Comparison of ENCODE assay signal across 8 cellular contexts in genomic region chr4:40992472-40993298, GRCh38.
A peak's percentile ranks its signal among the peaks of the same experiment; 100 is the strongest.
DNase-seq lines count a peak whose midpoint lies in the region; ATAC-seq, FAIRE-seq and TF ChIP-seq lines count a peak whose summit lies in the region.

No MANE protein-coding gene starts in this region.

- CTCF ChIA-PET in RWPE1 (lab: Yijun Ruan, JAX), result interaction anchor here (0.6 to 1.0 kb wide), 5 partner anchors 10 to 76 kb away, joined by 3 to 6 read pairs (median 5); no protein-coding TSS in a partner anchor

- peak overlapping the region; percentile 37 for H3K4me2 ChIP-seq in keratinocyte (ENCODE audit: control insufficient read depth, extremely low read depth, insufficient read depth, low read depth, low read length)

- POLR2A ChIA-PET in RWPE1 (lab: Yijun Ruan, JAX; ENCODE audit: low non-redundant PET), result interaction anchor here (0.7 kb wide), 1 partner anchor 246 kb away, joined by 8 read pairs; no protein-coding TSS in a partner anchor

- H3K9ac ChIP-seq in keratinocyte (ENCODE audit: control insufficient read depth, extremely low read depth, insufficient read depth, low read length) (peak overlapping the region; percentile 29), kidney (ENCODE audit: low read length in 2 of 2) (no peak overlapping the region)

- no peaks in the 10 kb centered on the region for H3K9me3 ChIP-seq in heart right ventricle
- no peaks in the 10 kb centered on the region for H3K9me3 ChIP-seq in keratinocyte (ENCODE audit: control insufficient read depth, low read depth, low read length)
- no peaks in the 10 kb centered on the region for H3K9me3 ChIP-seq in stomach
- H3K9me3 ChIP-seq in kidney (ENCODE audit: control insufficient read depth in 1 of 2, low read length in 2 of 2), result no peaks in the 10 kb centered on the region

- no peaks in the 10 kb centered on the region for H3K9me1 ChIP-seq in keratinocyte (ENCODE audit: control insufficient read depth, extremely low read depth, insufficient read depth, low read length)

- DNase-seq in heart right ventricle (no peak), Right ventricle myocardium inferior (ENCODE audit: missing footprints) (no peak), RWPE1 (ENCODE audit: low spot score) (peak; percentile 60), keratinocyte (ENCODE audit: low read depth, low spot score) (peak; percentile 35), stomach (no peak), kidney (no peak)
- DNase-seq in activated effector memory CD4-positive, alpha-beta T cell treated with Interleukin-2 at 50 U/mL for 16 hours, result no peak

- H3K4me1 ChIP-seq in heart right ventricle, result peaks cover 0 to 41% (median 16%) of the 10 kb centered on the region in 9 donors
- peaks cover 53% of the 10 kb centered on the region for H3K4me1 ChIP-seq in keratinocyte (ENCODE audit: control insufficient read depth, extremely low read depth, insufficient read depth, low read length)
- H3K4me1 ChIP-seq in stomach, result peaks cover 0 to 34% (median 7%) of the 10 kb centered on the region in 4 donors
- peaks cover 7% of the 10 kb centered on the region in 2 donors for H3K4me1 ChIP-seq in kidney (ENCODE audit: control insufficient read depth in 1 of 2, insufficient read depth in 1 of 2, low read depth in 1 of 2, low read length in 2 of 2)

- peaks cover 22% of the 10 kb centered on the region for H3K79me2 ChIP-seq in keratinocyte (ENCODE audit: control insufficient read depth, insufficient read depth, low read length)

- TF ChIP-seq CTCF in heart right ventricle (IDR thresholded peaks at IDR 0.05) (no peak), RWPE1 (conservative IDR thresholded peaks at IDR 0.05; ENCODE audit: low read depth) (no peak), keratinocyte (optimal IDR thresholded peaks at IDR 0.05 in 1 of 3, IDR thresholded peaks at IDR 0.05 in 1 of 3, conservative IDR thresholded peaks at IDR 0.05 in 1 of 3; ENCODE audit: extremely low read depth in 1 of 3, insufficient read depth in 2 of 3, low read length in 3 of 3) (no peak), stomach (IDR thresholded peaks at IDR 0.05) (no peak), kidney (IDR thresholded peaks at IDR 0.05; ENCODE audit: borderline replicate concordance, extremely low read depth, insufficient read depth) (no peak)

- TF ChIP-seq POLR2A in stomach (IDR thresholded peaks at IDR 0.05), result no peak

- H3K36me3 ChIP-seq in heart right ventricle (no peaks in the 10 kb centered on the region), keratinocyte (ENCODE audit: control insufficient read depth in 2 of 2, extremely low read depth in 1 of 2, insufficient read depth in 2 of 2, low read length in 2 of 2) (peaks cover 0 to 5% of the 10 kb centered on the region in 2 experiments), stomach (no peaks in the 10 kb centered on the region), kidney (ENCODE audit: control insufficient read depth in 1 of 2, insufficient read depth in 2 of 2, low read length in 2 of 2) (no peaks in the 10 kb centered on the region)

- dilution Hi-C loops in keratinocyte (cut with MboI; ENCODE audit: extremely low pct_ligation_motif_present, low sequenced_read_pairs), result no loop called here

- FAIRE-seq in keratinocyte (lab: Jason Lieb, UNC) (peak; percentile 56), kidney (lab: Jason Lieb, UNC) (no peak)

- WGBS in heart right ventricle, 2 donors, result 76 to 77% methylated on average over 17 of the region's 17 CpGs
- 68 to 80% (median 74%) methylated on average over 17 of the region's 17 CpGs for WGBS in stomach, 5 donors

- peak in 7 of 8 donors; percentile 42 to 69 (median 57) for ATAC-seq in heart right ventricle
- ATAC-seq in Right ventricle myocardium inferior, result no peak
- ATAC-seq in HG02973 (IDR thresholded peaks at IDR 0.05; ENCODE audit: unreplicated experiment), result peak; percentile 84

- H4K20me1 ChIP-seq in keratinocyte (ENCODE audit: control insufficient read depth, extremely low read depth, insufficient read depth, low read length), result no peaks in the 10 kb centered on the region

- H3K27me3 ChIP-seq in heart right ventricle (no peaks in the 10 kb centered on the region), keratinocyte (ENCODE audit: control insufficient read depth, extremely low read depth, insufficient read depth, low read length) (no peaks in the 10 kb centered on the region), stomach (no peaks in the 10 kb centered on the region)

- TF ChIP-seq EP300 in stomach (IDR thresholded peaks at IDR 0.05), result no peak

- H2AFZ ChIP-seq in keratinocyte (ENCODE audit: control insufficient read depth, low read length), result no peak overlapping the region

- intact Hi-C loops in heart right ventricle (cut with DNase I), result loop anchor here in 1 of 10 donors (10.0 kb wide), 1 partner anchor 52 kb away; no protein-coding TSS in a partner anchor
- intact Hi-C loops in Right ventricle myocardium inferior (cut with DNase I), result no loop called here
- intact Hi-C loops in stomach (cut with DNase I; ENCODE audit: low total_unique reads), result no loop called here
- intact Hi-C loops in kidney (cut with DNase I), result no loop called here

- H3K27ac ChIP-seq in heart right ventricle, result peak overlapping the region in 4 of 10 donors; percentile 17 to 56 (median 42)
- H3K27ac ChIP-seq in RWPE1, result peak overlapping the region; percentile 88
- peak overlapping the region; percentile 76 for H3K27ac ChIP-seq in keratinocyte (ENCODE audit: control insufficient read depth, insufficient read depth, low read length)
- H3K27ac ChIP-seq in stomach, result no peak overlapping the region
- peak overlapping the region in 1 of 2 donors; percentile 35 for H3K27ac ChIP-seq in kidney (ENCODE audit: low read depth in 2 of 2, low read length in 2 of 2)

- H3K4me3 ChIP-seq in heart right ventricle, result no peak overlapping the region
- H3K4me3 ChIP-seq in keratinocyte (ENCODE audit: control insufficient read depth in 2 of 3, extremely low read depth in 1 of 3, insufficient read depth in 2 of 3, low read depth in 1 of 3, low read length in 3 of 3), result no peak overlapping the region
- no peak overlapping the region for H3K4me3 ChIP-seq in stomach
- H3K4me3 ChIP-seq in kidney (ENCODE audit: low read length in 2 of 2), result no peak overlapping the region

Comparison
In these comparisons a context has a peak if more than half of its experiments do, and no peak if none do; other contexts are left out.
1. DNase-seq: peak in RWPE1 (single experiment) and keratinocyte (single experiment); none in heart right ventricle (0 of 2), Right ventricle myocardium inferior (single experiment), stomach (single experiment), activated effector memory CD4-positive, alpha-beta T cell treated with Interleukin-2 at 50 U/mL for 16 hours (single experiment) and kidney (single experiment).
2. H3K27ac ChIP-seq: peak in RWPE1 (single experiment) and keratinocyte (single experiment); none in stomach (0 of 5).